In genomic region chr4:119570401-119570800, GRCh38 we compare ENCODE assay signal across 19 cellular contexts. TPM values are rescaled to one million over a fixed set of nuclear protein-coding genes. Genes with fewer than 3 reads are reported as not detected.
DNase-seq lines count a peak whose midpoint lies in the region; ATAC-seq, FAIRE-seq and TF ChIP-seq lines count a peak whose summit lies in the region.
"Had no signal": no experiment of that assay in that cellular context is flagged by ENCODE, and none has a peak within 500 bp of the region (broad histone marks: within the 10 kb centered on the region; RNA-seq: fewer than 3 reads in every experiment).

No MANE protein-coding gene starts in this region.

- H3K27me3 ChIP-seq in astrocyte (ENCODE audit: insufficient read depth, low read length), result no peaks in the 10 kb centered on the region
- no peaks in the 10 kb centered on the region for H3K27me3 ChIP-seq in heart left ventricle
- H3K27me3 ChIP-seq: pancreas, SJSA1 had no signal

- no peak overlapping the region for H2AFZ ChIP-seq in astrocyte (ENCODE audit: low read depth, low read length)

- H4K20me1 ChIP-seq in astrocyte (ENCODE audit: insufficient read depth, low read length), result peaks cover 8% of the 10 kb centered on the region

- no peak for FAIRE-seq in astrocyte (lab: Jason Lieb, UNC)
- FAIRE-seq: D721Med, pancreas had no signal

- peaks cover 7% of the 10 kb centered on the region for H3K4me1 Mint-ChIP-seq in astrocyte (ENCODE audit: low read depth, unreplicated experiment)
- H3K4me1 Mint-ChIP-seq: activated naive CD8-positive, alpha-beta T cell treated with anti-CD3 and anti-CD28 coated beads for 36 hours had no signal

- H3K36me3 Mint-ChIP-seq in astrocyte (ENCODE audit: low read depth, unreplicated experiment), result peaks cover 2% of the 10 kb centered on the region

- no peaks in the 10 kb centered on the region for H3K79me2 ChIP-seq in astrocyte (ENCODE audit: insufficient read depth, low read length)

- peak overlapping the region; percentile 17 for H3K4me2 ChIP-seq in astrocyte (ENCODE audit: low read length)

- ATAC-seq in GM21447 (IDR thresholded peaks at IDR 0.05; ENCODE audit: unreplicated experiment) (no peak), HG02973 (IDR thresholded peaks at IDR 0.05; ENCODE audit: unreplicated experiment) (no peak), heart left ventricle (no peak)
- ATAC-seq: activated T-cell treated with anti-CD3 and anti-CD28 coated beads, Interleukin-2, amount 50 U/mL, for 4 hours; mucosa of descending colon; pancreas had no signal

- WGBS in heart left ventricle, 4 donors, result 66 to 76% (median 70%) methylated on average over 5 of the region's 5 CpGs

- H3K4me1 ChIP-seq in astrocyte (ENCODE audit: insufficient read depth, low read length) (no peaks in the 10 kb centered on the region), heart left ventricle (peaks cover 0 to 2% (median 0%) of the 10 kb centered on the region in 12 donors)
- H3K4me1 ChIP-seq: pancreas, SJSA1 had no signal

- no peak overlapping the region for H3K4me3 ChIP-seq in astrocyte (ENCODE audit: insufficient read depth, low read depth, low read length)
- no peak overlapping the region for H3K4me3 ChIP-seq in skeletal muscle cell (ENCODE audit: low read depth, low read length)
- no peak overlapping the region for H3K4me3 ChIP-seq in heart left ventricle
- H3K4me3 ChIP-seq: mucosa of descending colon, pancreas, SJSA1 had no signal

- H3K27ac ChIP-seq in astrocyte (ENCODE audit: low read depth, low read length), result no peak overlapping the region
- peak overlapping the region in 1 of 12 donors; percentile 50 for H3K27ac ChIP-seq in heart left ventricle
- H3K27ac ChIP-seq: pancreas, SJSA1 had no signal

- peaks cover 6% of the 10 kb centered on the region for H3K9me3 Mint-ChIP-seq in astrocyte (ENCODE audit: unreplicated experiment)

- H3K9me3 ChIP-seq in astrocyte (ENCODE audit: insufficient read depth, low read depth, low read length) (no peaks in the 10 kb centered on the region), heart left ventricle (peaks cover 0 to 11% (median 0%) of the 10 kb centered on the region in 12 donors)
- H3K9me3 ChIP-seq: mucosa of descending colon, pancreas, SJSA1 had no signal

- no peak for TF ChIP-seq POLR2A in heart left ventricle (IDR thresholded peaks at IDR 0.05)

- DNase-seq in EH (ENCODE audit: low read depth), result peak; percentile 83
- peak; percentile 59 for DNase-seq in astrocyte (ENCODE audit: low read depth)
- DNase-seq in foreskin melanocyte, result peak; percentile 11
- peak; percentile 49 for DNase-seq in skeletal muscle cell (ENCODE audit: low read depth)
- no peak for DNase-seq in NCI-H1092 treated with DMSO at 0.1 percent for 48 hours (lab: John Stamatoyannopoulos, UW)
- no peak for DNase-seq in heart left ventricle
- DNase-seq: activated naive CD8-positive, alpha-beta T cell treated with anti-CD3 and anti-CD28 coated beads for 36 hours; activated T-cell treated with anti-CD3 and anti-CD28 coated beads, Interleukin-2, amount 50 U/mL, for 4 hours; AML-193; head of caudate nucleus; mucosa of descending colon; NCI-H510A; pancreas; stimulated activated CD4-positive, alpha-beta T cell treated with anti-CD3 and anti-CD28 coated beads, Interleukin-12 subunit alpha, Interleukin-12 subunit beta, amount 100 ng/mL, for 4 hours; stimulated activated naive CD4-positive, alpha-beta T cell treated with Interleukin-2 at 50 U/mL for 16 hours had no signal

- H3K27ac Mint-ChIP-seq in astrocyte (ENCODE audit: unreplicated experiment), result no peak overlapping the region
- H3K27ac Mint-ChIP-seq: activated naive CD8-positive, alpha-beta T cell treated with anti-CD3 and anti-CD28 coated beads for 36 hours had no signal

- H3K27me3 Mint-ChIP-seq in astrocyte (ENCODE audit: low read depth, unreplicated experiment), result no peaks in the 10 kb centered on the region

- no peaks in the 10 kb centered on the region for H3K36me3 ChIP-seq in astrocyte (ENCODE audit: insufficient read depth, low read length)
- H3K36me3 ChIP-seq in heart left ventricle, result peaks cover 0 to 15% (median 2%) of the 10 kb centered on the region in 9 donors

- intact Hi-C loops in heart left ventricle (cut with DNase I), result no loop called here

- TF ChIP-seq CTCF in astrocyte (IDR thresholded peaks at IDR 0.05; ENCODE audit: insufficient read depth, low read depth, low read length), result no peak
- TF ChIP-seq CTCF in heart left ventricle (IDR thresholded peaks at IDR 0.05), result no peak

- no peak overlapping the region for H3K9ac ChIP-seq in astrocyte (ENCODE audit: low read length)

- H3K4me3 Mint-ChIP-seq in astrocyte (ENCODE audit: unreplicated experiment), result no peak overlapping the region
- H3K4me3 Mint-ChIP-seq: activated naive CD8-positive, alpha-beta T cell treated with anti-CD3 and anti-CD28 coated beads for 36 hours; activated T-cell treated with anti-CD3 and anti-CD28 coated beads, Interleukin-2, amount 50 U/mL, for 4 hours had no signal

RNA-seq across cellular contexts. Expression of gene PDE5A, which starts 58.2 kb away (rescaled TPM):
- total RNA-seq in astrocyte (2.2 and 3.6 TPM in 2 replicates), heart left ventricle (10 to 100 TPM in 5 of 9 donors, 1 to 10 TPM in 4; 3.8 to 20.6 (median 10.0) TPM)
- polyA plus RNA-seq in heart left ventricle, result 1 to 10 TPM; 1.6 to 2.2 TPM
- total RNA-seq: activated naive CD8-positive, alpha-beta T cell treated with anti-CD3 and anti-CD28 coated beads for 36 hours had no signal

Comparison
In these comparisons a context has a peak if more than half of its experiments do, and no peak if none do; other contexts are left out.
1. DNase-seq: peak in EH (single experiment), astrocyte (single experiment), foreskin melanocyte (single experiment) and skeletal muscle cell (single experiment); none in NCI-H1092 treated with DMSO at 0.1 percent for 48 hours (single experiment) and heart left ventricle (0 of 5).